In genomic region chr5:126812199-126812570, GRCh38 we compare ENCODE assay signal across 7 cellular contexts. TPM values are rescaled to one million over a fixed set of nuclear protein-coding genes. Genes with fewer than 3 reads are reported as not detected.
A peak's percentile ranks its signal among the peaks of the same experiment; 100 is the strongest.
DNase-seq lines count a peak whose midpoint lies in the region; ATAC-seq and TF ChIP-seq lines count a peak whose summit lies in the region.

No MANE protein-coding gene starts in this region.

- peaks cover 19 to 64% (median 38%) of the 10 kb centered on the region in 4 donors for H3K4me1 Mint-ChIP-seq in CD4-positive, CD25-positive, alpha-beta regulatory T cell
- peaks cover 24% of the 10 kb centered on the region for H3K4me1 Mint-ChIP-seq in activated naive CD8-positive, alpha-beta T cell treated with anti-CD3 and anti-CD28 coated beads for 36 hours
- peaks cover 0 to 60% (median 25%) of the 10 kb centered on the region in 7 donors for H3K4me1 Mint-ChIP-seq in naive thymus-derived CD4-positive, alpha-beta T cell

- no peaks in the 10 kb centered on the region for H3K9me2 ChIP-seq in GM23248 (ENCODE audit: insufficient read depth)

- CTCF ChIA-PET in naive thymus-derived CD4-positive, alpha-beta T cell (lab: Charles Lee): interaction anchor here (0.9 to 2.0 kb wide), 2 partner anchors 11 to 34 kb away, joined by 4 to 8 read pairs; no protein-coding TSS in a partner anchor

- H3K27me3 Mint-ChIP-seq in CD4-positive, CD25-positive, alpha-beta regulatory T cell: no peaks in the 10 kb centered on the region
- H3K27me3 Mint-ChIP-seq in activated naive CD8-positive, alpha-beta T cell treated with anti-CD3 and anti-CD28 coated beads for 36 hours: no peaks in the 10 kb centered on the region
- no peaks in the 10 kb centered on the region for H3K27me3 Mint-ChIP-seq in naive thymus-derived CD4-positive, alpha-beta T cell

- no peaks in the 10 kb centered on the region for H3K9me3 ChIP-seq in CD4-positive, CD25-positive, alpha-beta regulatory T cell (ENCODE audit: control insufficient read depth in 2 of 2, low read length in 2 of 2)
- no peaks in the 10 kb centered on the region for H3K9me3 ChIP-seq in GM23248 (ENCODE audit: low read depth)
- no peaks in the 10 kb centered on the region for H3K9me3 ChIP-seq in naive thymus-derived CD4-positive, alpha-beta T cell (ENCODE audit: control insufficient read depth in 2 of 3, low read length in 3 of 3)
- H3K9me3 ChIP-seq in tibial artery: no peaks in the 10 kb centered on the region
- H3K9me3 ChIP-seq in psoas muscle: no peaks in the 10 kb centered on the region

- peaks cover 39% of the 10 kb centered on the region for H3K4me1 ChIP-seq in CD4-positive, CD25-positive, alpha-beta regulatory T cell (ENCODE audit: control insufficient read depth, insufficient read depth, low read length, poor library complexity, severe bottlenecking)
- peaks cover 23% of the 10 kb centered on the region for H3K4me1 ChIP-seq in GM23248 (ENCODE audit: insufficient read depth)
- H3K4me1 ChIP-seq in naive thymus-derived CD4-positive, alpha-beta T cell (ENCODE audit: control insufficient read depth in 2 of 2, insufficient read depth in 2 of 2, low read length in 2 of 2): peaks cover 8 to 11% of the 10 kb centered on the region in 2 donors
- H3K4me1 ChIP-seq in tibial artery: no peaks in the 10 kb centered on the region
- H3K4me1 ChIP-seq in psoas muscle: no peaks in the 10 kb centered on the region

- TF ChIP-seq CTCF in tibial artery (IDR thresholded peaks at IDR 0.05): no peak
- no peak for TF ChIP-seq CTCF in psoas muscle (IDR thresholded peaks at IDR 0.05)

- intact Hi-C loops in naive thymus-derived CD4-positive, alpha-beta T cell (cut with micrococcal nuclease): loop anchor here (1.0 to 5.0 kb wide), 3 partner anchors 35 to 64 kb away; partner anchors contain the start of gene LMNB1 (in 1 of the 2)
- intact Hi-C loops in tibial artery (cut with DNase I; ENCODE audit: low total_unique reads): no loop called here
- intact Hi-C loops in psoas muscle (cut with DNase I): no loop called here

- H3K27ac Mint-ChIP-seq in CD4-positive, CD25-positive, alpha-beta regulatory T cell: peak overlapping the region; percentile 96 to 99 (median 98)
- peak overlapping the region; percentile 82 for H3K27ac Mint-ChIP-seq in activated naive CD8-positive, alpha-beta T cell treated with anti-CD3 and anti-CD28 coated beads for 36 hours
- peak overlapping the region; percentile 71 to 97 (median 87) for H3K27ac Mint-ChIP-seq in naive thymus-derived CD4-positive, alpha-beta T cell

- ATAC-seq in CD4-positive, CD25-positive, alpha-beta regulatory T cell (ENCODE audit: low read depth in 2 of 2): no peak
- no peak for ATAC-seq in naive thymus-derived CD4-positive, alpha-beta T cell
- ATAC-seq in psoas muscle: no peak

- peaks cover 15% of the 10 kb centered on the region for H3K79me2 ChIP-seq in GM23248 (ENCODE audit: insufficient read depth)

- POLR2A ChIA-PET in naive thymus-derived CD4-positive, alpha-beta T cell (lab: Charles Lee): interaction anchor here (1.0 to 2.8 kb wide), 4 partner anchors 34 to 56 kb away, joined by 3 to 11 read pairs (median 5); partner anchors contain the start of gene LMNB1

- no peak overlapping the region for H3K4me2 ChIP-seq in GM23248 (ENCODE audit: unreplicated experiment)

- in situ Hi-C loops in GM23248 (cut with MboI): no loop called here

- H3K9me3 Mint-ChIP-seq in CD4-positive, CD25-positive, alpha-beta regulatory T cell: peaks cover 0 to 1% (median 0%) of the 10 kb centered on the region in 7 donors
- H3K9me3 Mint-ChIP-seq in activated naive CD8-positive, alpha-beta T cell treated with anti-CD3 and anti-CD28 coated beads for 36 hours: no peaks in the 10 kb centered on the region
- no peaks in the 10 kb centered on the region for H3K9me3 Mint-ChIP-seq in naive thymus-derived CD4-positive, alpha-beta T cell

- DNase-seq in CD4-positive, CD25-positive, alpha-beta regulatory T cell: peak in 1 of 3 donors; percentile 35
- DNase-seq in GM23248: no peak
- no peak for DNase-seq in activated naive CD8-positive, alpha-beta T cell treated with anti-CD3 and anti-CD28 coated beads for 36 hours
- DNase-seq in naive thymus-derived CD4-positive, alpha-beta T cell: no peak
- no peak for DNase-seq in tibial artery
- DNase-seq in psoas muscle: no peak
- DNase-seq in COLO668 (lab: John Stamatoyannopoulos, UW; ENCODE audit: unreplicated experiment): no peak

- H3K4me3 ChIP-seq in CD4-positive, CD25-positive, alpha-beta regulatory T cell (ENCODE audit: low read depth, low read length): peak overlapping the region; percentile 72
- H3K4me3 ChIP-seq in GM23248: no peak overlapping the region
- H3K4me3 ChIP-seq in naive thymus-derived CD4-positive, alpha-beta T cell (ENCODE audit: low read length): no peak overlapping the region
- no peak overlapping the region for H3K4me3 ChIP-seq in tibial artery
- no peak overlapping the region for H3K4me3 ChIP-seq in psoas muscle

- peak overlapping the region; percentile 92 for H3K27ac ChIP-seq in CD4-positive, CD25-positive, alpha-beta regulatory T cell (ENCODE audit: insufficient read depth, low read length, poor library complexity, severe bottlenecking)
- H3K27ac ChIP-seq in GM23248: peak overlapping the region; percentile 29
- peak overlapping the region; percentile 57 for H3K27ac ChIP-seq in naive thymus-derived CD4-positive, alpha-beta T cell (ENCODE audit: low read depth, low read length)
- H3K27ac ChIP-seq in tibial artery: no peak overlapping the region
- no peak overlapping the region for H3K27ac ChIP-seq in psoas muscle

- H3K36me3 Mint-ChIP-seq in CD4-positive, CD25-positive, alpha-beta regulatory T cell: peaks cover 15% of the 10 kb centered on the region
- peaks cover 49% of the 10 kb centered on the region for H3K36me3 Mint-ChIP-seq in activated naive CD8-positive, alpha-beta T cell treated with anti-CD3 and anti-CD28 coated beads for 36 hours
- peaks cover 4 to 46% (median 29%) of the 10 kb centered on the region in 5 donors for H3K36me3 Mint-ChIP-seq in naive thymus-derived CD4-positive, alpha-beta T cell

- H3K27me3 ChIP-seq in CD4-positive, CD25-positive, alpha-beta regulatory T cell (ENCODE audit: control insufficient read depth, insufficient read depth, low read length): no peaks in the 10 kb centered on the region
- H3K27me3 ChIP-seq in GM23248 (replicated peaks; ENCODE audit: insufficient read depth) (no peaks in the 10 kb centered on the region), tibial artery (no peaks in the 10 kb centered on the region), psoas muscle (ENCODE audit: insufficient read depth in 3 of 3, low read length in 2 of 3) (no peaks in the 10 kb centered on the region)
- H3K27me3 ChIP-seq in naive thymus-derived CD4-positive, alpha-beta T cell (ENCODE audit: control insufficient read depth in 2 of 2, insufficient read depth in 2 of 2, low read length in 2 of 2): no peaks in the 10 kb centered on the region

- H3K4me3 Mint-ChIP-seq in CD4-positive, CD25-positive, alpha-beta regulatory T cell: peak overlapping the region; percentile 14 to 68 (median 58)
- peak overlapping the region; percentile 7 for H3K4me3 Mint-ChIP-seq in activated naive CD8-positive, alpha-beta T cell treated with anti-CD3 and anti-CD28 coated beads for 36 hours
- H3K4me3 Mint-ChIP-seq in naive thymus-derived CD4-positive, alpha-beta T cell: peak overlapping the region in 4 of 10 donors; percentile 37 to 77 (median 42)

- 87 to 93% methylated on average over 4 of the region's 4 CpGs for WGBS in GM23248 (ENCODE audit: low coverage in 1 of 2, low lambda C conversion rate in 2 of 2, missing lambda C conversion rate in 2 of 2), 2 experiments
- 71 to 95% (median 94%) methylated on average over 4 of the region's 4 CpGs for WGBS in psoas muscle, 3 donors

- H3F3A ChIP-seq in GM23248 (ENCODE audit: insufficient read depth): peaks cover 26% of the 10 kb centered on the region

- no peak overlapping the region for H2AFZ ChIP-seq in GM23248

- H4K20me1 ChIP-seq in GM23248 (ENCODE audit: insufficient read depth): no peaks in the 10 kb centered on the region

- H3K9ac ChIP-seq in GM23248: no peak overlapping the region

- H3K36me3 ChIP-seq in CD4-positive, CD25-positive, alpha-beta regulatory T cell (ENCODE audit: control insufficient read depth, insufficient read depth, low read length): peaks cover 13% of the 10 kb centered on the region
- H3K36me3 ChIP-seq in GM23248 (ENCODE audit: low read depth) (no peaks in the 10 kb centered on the region), tibial artery (no peaks in the 10 kb centered on the region), psoas muscle (ENCODE audit: insufficient read depth in 1 of 2, low read depth in 1 of 2) (peaks cover 0 to 12% of the 10 kb centered on the region in 2 donors)
- peaks cover 0 to 19% (median 3%) of the 10 kb centered on the region in 3 experiments for H3K36me3 ChIP-seq in naive thymus-derived CD4-positive, alpha-beta T cell (ENCODE audit: control insufficient read depth in 2 of 3, insufficient read depth in 3 of 3, low read length in 3 of 3)

RNA-seq across cellular contexts. Expression of gene LMNB1, which starts 35.2 kb away (rescaled TPM):
- total RNA-seq in CD4-positive, CD25-positive, alpha-beta regulatory T cell: 52.5 TPM
- polyA plus RNA-seq in CD4-positive, CD25-positive, alpha-beta regulatory T cell: 10 to 100 TPM; 11.5 to 21.9 (median 17.3) TPM
- total RNA-seq in GM23248 (2014; rRNA removed; shearing (Covaris generic)): 27.3 and 44.1 TPM in 2 replicates
- polyA plus RNA-seq in GM23248 (2016; fragmentation: Nextera tagmentation; extraction: Ambion mirVana) (2.9 and 4.3 TPM in 2 replicates), psoas muscle (1 to 10 TPM in 1 of 3 donors, under 1 TPM in 2; 0.66 to 1.0 (median 0.72) TPM)
- total RNA-seq in activated naive CD8-positive, alpha-beta T cell treated with anti-CD3 and anti-CD28 coated beads for 36 hours: 100 to 1,000 TPM; 229 to 231 TPM
- 100 to 1,000 TPM in 1 of 5 experiments, 10 to 100 TPM in 4; 20.8 to 218 (median 32.6) TPM for total RNA-seq in naive thymus-derived CD4-positive, alpha-beta T cell
- polyA plus RNA-seq in naive thymus-derived CD4-positive, alpha-beta T cell: 10 to 100 TPM; 10.5 to 11.3 TPM
- 1 to 10 TPM; 1.4 to 4.1 (median 2.1) TPM for total RNA-seq in psoas muscle

Comparison
In these comparisons a context has a peak if more than half of its experiments do, and no peak if none do; other contexts are left out.
1. H3K27ac ChIP-seq: peak in CD4-positive, CD25-positive, alpha-beta regulatory T cell (single experiment), GM23248 (single experiment) and naive thymus-derived CD4-positive, alpha-beta T cell (single experiment); none in tibial artery (0 of 2) and psoas muscle (single experiment).
2. intact Hi-C loops: an anchor here in naive thymus-derived CD4-positive, alpha-beta T cell (1.0 to 5.0 kb wide); none called in tibial artery and psoas muscle.
3. Peak in every context shown above with its lines, with median percentiles within 50 percentile points of each other: H3K27ac Mint-ChIP-seq.